8 cellular contexts compared by ENCODE assay signal in genomic region chr1:92994105-92994712, GRCh38. TPM values are rescaled to one million over a fixed set of nuclear protein-coding genes. Genes with fewer than 3 reads are reported as not detected.
DNase-seq lines count a peak whose midpoint lies in the region; ATAC-seq and TF ChIP-seq lines count a peak whose summit lies in the region.

No MANE protein-coding gene starts in this region.

- TF ChIP-seq RAD21 in SK-N-SH (IDR thresholded peaks at IDR 0.05; ENCODE audit: low read length), result peak; percentile 95

- H3K79me2 ChIP-seq in H9 (ENCODE audit: insufficient read depth, low read length) (no peaks in the 10 kb centered on the region), SK-N-SH (ENCODE audit: insufficient read depth) (no peaks in the 10 kb centered on the region)

- H2BK120ac ChIP-seq in H9 (ENCODE audit: low read depth, low read length, poor library complexity, severe bottlenecking), result no peak overlapping the region

- no peak overlapping the region for H3K4me2 ChIP-seq in H9 (ENCODE audit: insufficient read depth, insufficient read length, low read length)
- H3K4me2 ChIP-seq in SK-N-SH, result no peak overlapping the region

- H3K9me3 ChIP-seq in H9 (ENCODE audit: control insufficient read depth, low read depth, low read length) (no peaks in the 10 kb centered on the region), SK-N-SH (no peaks in the 10 kb centered on the region)

- DNase-seq in GM04503 (ENCODE audit: low read depth) (peak; percentile 37), H9 (peak; percentile 56), NCI-H1048 (lab: John Stamatoyannopoulos, UW) (peak; percentile 34), SK-N-SH (peak; percentile 59), amniotic epithelial cell (ENCODE audit: low read depth) (peak; percentile 77), left cardiac atrium (peak; percentile 72), retinal pigment epithelial cell (ENCODE audit: low read depth) (peak; percentile 54), GM19240 (ENCODE audit: insufficient read length, low spot score) (no peak)

- H3K4me1 Mint-ChIP-seq in H9, result peaks cover 5 to 6% of the 10 kb centered on the region in 2 experiments; a peak in 2 of 4 replicates

- no peak overlapping the region for H4K91ac ChIP-seq in H9 (ENCODE audit: insufficient read length, low read depth, low read length)

- H2BK5ac ChIP-seq in H9 (ENCODE audit: insufficient read length, low read length), result no peak overlapping the region

- no peak overlapping the region for H4K8ac ChIP-seq in H9 (replicated peaks; ENCODE audit: insufficient read length, low read depth, low read length)

- H3K27me3 Mint-ChIP-seq in H9 (ENCODE audit: low read depth), result no peaks in the 10 kb centered on the region

- no peak overlapping the region for H3K27ac ChIP-seq in H9 (ENCODE audit: insufficient read length, low read depth, low read length)
- H3K27ac ChIP-seq in SK-N-SH (ENCODE audit: low read depth in 2 of 2, low read length in 1 of 2), result no peak overlapping the region

- H4K5ac ChIP-seq in H9 (ENCODE audit: insufficient read length, low read depth, low read length), result no peak overlapping the region

- H3K56ac ChIP-seq in H9 (ENCODE audit: insufficient read length, low read depth, low read length), result no peak overlapping the region

- H3K4me1 ChIP-seq in H9 (ENCODE audit: insufficient read depth, low read length) (no peaks in the 10 kb centered on the region), SK-N-SH (ENCODE audit: control insufficient read depth in 1 of 2, insufficient read depth in 2 of 2, low read depth in 1 of 2, low read length in 1 of 2) (no peaks in the 10 kb centered on the region; a peak in 1 of 4 replicates)

- no peaks in the 10 kb centered on the region for H3F3A ChIP-seq in SK-N-SH (replicated peaks; ENCODE audit: insufficient read depth)

- no peaks in the 10 kb centered on the region for H3K9me2 ChIP-seq in SK-N-SH

- no peaks in the 10 kb centered on the region for H3K27me3 ChIP-seq in H9 (ENCODE audit: insufficient read depth, low read length)
- H3K27me3 ChIP-seq in SK-N-SH (ENCODE audit: insufficient read depth), result no peaks in the 10 kb centered on the region

- H3K4me3 ChIP-seq in SK-N-SH (ENCODE audit: low read depth in 2 of 2, low read length in 1 of 2) (no peak overlapping the region; a peak in 1 of 4 replicates), retinal pigment epithelial cell (ENCODE audit: low read length) (no peak overlapping the region)

- H3K4ac ChIP-seq in H9 (ENCODE audit: low read depth, low read length), result no peak overlapping the region

- POLR2A ChIA-PET in SK-N-SH (lab: Yijun Ruan, JAX), result no interaction called here

- CTCF ChIA-PET in SK-N-SH (lab: Yijun Ruan, JAX), result interaction anchor here (0.6 to 3.7 kb wide), 64 partner anchors 9 to 693 kb away, joined by 3 to 193 read pairs (median 4); partner anchors contain the start of gene DIPK1A

- no CpG with 5 or more reads among the region's 5 CpGs for WGBS in H9 (ENCODE audit: extremely low coverage, insufficient read length, low lambda C conversion rate)
- WGBS in SK-N-SH (ENCODE audit: low lambda C conversion rate), result 58% methylated on average over 5 of the region's 5 CpGs

- no peak overlapping the region for H2BK20ac ChIP-seq in H9 (ENCODE audit: low read depth, low read length, poor library complexity, severe bottlenecking)

- H3K4me3 Mint-ChIP-seq in H9, result no peak overlapping the region

- TF ChIP-seq EP300 in SK-N-SH (IDR thresholded peaks at IDR 0.05; ENCODE audit: borderline replicate concordance in 1 of 2, low read depth in 1 of 2, low read length in 1 of 2), result no peak

- H2AFZ ChIP-seq in H9 (ENCODE audit: low read length), result no peak overlapping the region
- H2AFZ ChIP-seq in SK-N-SH (ENCODE audit: low read depth), result no peak overlapping the region

- H3K36me3 ChIP-seq in SK-N-SH (replicated peaks in 1 of 2; ENCODE audit: control insufficient read depth in 1 of 2, insufficient read depth in 2 of 2, low read length in 1 of 2), result no peaks in the 10 kb centered on the region

- intact Hi-C loops in left cardiac atrium (cut with DNase I), result loop anchor here in 1 of 2 donors (1.0 kb wide), 1 partner anchor 135 kb away; no protein-coding TSS in a partner anchor

- H4K20me1 ChIP-seq in H9 (ENCODE audit: control insufficient read depth, insufficient read depth, insufficient read length) (no peaks in the 10 kb centered on the region), SK-N-SH (ENCODE audit: insufficient read depth) (no peaks in the 10 kb centered on the region)

- H3K14ac ChIP-seq in H9 (ENCODE audit: insufficient read depth, low read length), result no peak overlapping the region

- no peak overlapping the region for H3K23ac ChIP-seq in H9 (ENCODE audit: insufficient read length, low read depth, low read length)

- no peak overlapping the region for H3T11ph ChIP-seq in H9 (ENCODE audit: low read length)

- H2BK12ac ChIP-seq in H9 (ENCODE audit: insufficient read length, low read depth, low read length), result no peak overlapping the region

- no peaks in the 10 kb centered on the region for H3K9me3 Mint-ChIP-seq in H9

- peak; percentile 88 for TF ChIP-seq CTCF in H9 (conservative IDR thresholded peaks at IDR 0.05)
- TF ChIP-seq CTCF in SK-N-SH (IDR thresholded peaks at IDR 0.05), result peak; percentile 85
- TF ChIP-seq CTCF in retinal pigment epithelial cell (conservative IDR thresholded peaks at IDR 0.05; ENCODE audit: low read depth, low read length), result peak; percentile 74

- H2BK15ac ChIP-seq in H9 (ENCODE audit: low read depth, low read length), result no peak overlapping the region

- H3K36me3 Mint-ChIP-seq in H9 (ENCODE audit: insufficient read depth in 1 of 3, low read depth in 3 of 3), result no peaks in the 10 kb centered on the region

- H3K23me2 ChIP-seq in H9 (ENCODE audit: insufficient read length, low read depth, low read length, poor library complexity, severe bottlenecking), result no peaks in the 10 kb centered on the region

- H3K9ac ChIP-seq in H9 (ENCODE audit: extremely low read depth, insufficient read length, low read length), result no peak overlapping the region
- no peak overlapping the region for H3K9ac ChIP-seq in SK-N-SH

- H3K18ac ChIP-seq in H9 (ENCODE audit: insufficient read length, low read depth, low read length), result no peak overlapping the region

- peak overlapping the region in 1 of 3 experiments; percentile 94; a peak in 2 of 7 replicates for H3K27ac Mint-ChIP-seq in H9

- no peak overlapping the region for H2AK5ac ChIP-seq in H9 (ENCODE audit: insufficient read length, low read length)

- H3K79me1 ChIP-seq in H9 (ENCODE audit: insufficient read depth, low read depth, low read length, poor library complexity, severe bottlenecking), result no peaks in the 10 kb centered on the region

- peak; percentile 91 to 96 for ATAC-seq in left cardiac atrium

TF ChIP-seq in SK-N-SH, 30 proteins besides CTCF, POLR2A, EP300 and RAD21:
- TF ChIP-seq CHD2 (IDR thresholded peaks at IDR 0.05; ENCODE audit: low read length, partially characterized antibody) (peak; percentile 17), REST (IDR thresholded peaks at IDR 0.05; ENCODE audit: low read depth, low read length) (no peak), POLR2AphosphoS5 (IDR thresholded peaks at IDR 0.05; ENCODE audit: low read depth, low read length) (no peak), NFIC (IDR thresholded peaks at IDR 0.05; ENCODE audit: borderline replicate concordance) (no peak), RXRA (IDR thresholded peaks at IDR 0.05; ENCODE audit: borderline replicate concordance, low read depth) (no peak; the same call in 1 of the 2 replicates), EZH2phosphoT487 (IDR thresholded peaks at IDR 0.05; ENCODE audit: borderline replicate concordance, low read depth) (no peak), MAX (IDR thresholded peaks at IDR 0.05; ENCODE audit: low read depth) (no peak), FOXM1 (IDR thresholded peaks at IDR 0.05; ENCODE audit: low read depth) (no peak), TEAD4 (IDR thresholded peaks at IDR 0.05; ENCODE audit: borderline replicate concordance, insufficient read depth) (no peak), SMC3 (IDR thresholded peaks at IDR 0.05; ENCODE audit: low read depth, low read length) (peak; percentile 97), MEF2A (IDR thresholded peaks at IDR 0.05; ENCODE audit: borderline replicate concordance, low read depth) (no peak)

RNA-seq across cellular contexts. Expression of gene DIPK1A, which starts 32.9 kb away (rescaled TPM):
- total RNA-seq in H9 (2021) (3.3 and 3.8 TPM in 2 replicates), left cardiac atrium (1 to 10 TPM; 7.4 to 8.6 TPM)
- 3.4 and 4.0 TPM in 2 replicates for polyA plus RNA-seq in SK-N-SH (2012; rRNA removed)
- polyA plus RNA-seq in SK-N-SH (2012; cell fraction: cytosol; rRNA removed), result 6.1 and 7.8 TPM in 2 replicates
- polyA plus RNA-seq in SK-N-SH (2012; cell fraction: nucleus; rRNA removed), result 1.0 and 1.9 TPM in 2 replicates
